ENCODE assay signal across 16 cellular contexts in the genomic region with DNA sequence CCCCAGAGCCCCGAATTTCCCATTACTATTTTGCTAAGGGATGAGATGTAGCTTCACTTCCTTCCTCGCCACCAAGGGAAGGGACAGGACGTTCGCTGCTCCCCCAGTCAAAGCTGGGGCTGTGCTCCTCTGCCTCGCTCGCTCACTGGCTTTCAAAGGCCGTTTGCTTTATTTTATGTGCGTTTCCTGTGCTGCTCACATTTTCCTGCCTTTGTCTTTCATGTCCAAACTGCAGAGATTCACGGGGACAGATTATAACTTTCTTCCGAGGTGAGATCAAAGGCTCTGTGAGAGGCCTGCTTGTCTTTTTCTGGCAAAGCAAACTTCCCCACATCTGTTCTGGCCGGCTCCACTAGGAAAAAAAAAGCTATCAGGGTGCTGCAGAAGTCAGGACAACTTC.
DNase-seq lines count a peak whose midpoint lies in the region; ATAC-seq and TF ChIP-seq lines count a peak whose summit lies in the region.
"Had no signal": no experiment of that assay in that cellular context is flagged by ENCODE, and none has a peak within 500 bp of the region (broad histone marks: within the 10 kb centered on the region; RNA-seq: fewer than 3 reads in every experiment).

No MANE protein-coding gene starts in this region.

- peak overlapping the region; percentile 48 for H3K27ac Mint-ChIP-seq in activated CD4-positive, alpha-beta T cell treated with anti-CD3 and anti-CD28 coated beads for 36 hours
- peak overlapping the region; percentile 50 for H3K27ac Mint-ChIP-seq in activated naive CD8-positive, alpha-beta T cell
- H3K27ac Mint-ChIP-seq in nephron progenitor cell = peak overlapping the region; percentile 55
- H3K27ac Mint-ChIP-seq: natural killer cell had no signal

- no peaks in the 10 kb centered on the region for H3K27me3 Mint-ChIP-seq in activated CD4-positive, alpha-beta T cell treated with anti-CD3 and anti-CD28 coated beads for 36 hours
- H3K27me3 Mint-ChIP-seq in activated naive CD8-positive, alpha-beta T cell = peaks cover 3% of the 10 kb centered on the region
- peaks cover 17% of the 10 kb centered on the region for H3K27me3 Mint-ChIP-seq in nephron progenitor cell (ENCODE audit: low read depth, poor library complexity)

- H3K4me3 Mint-ChIP-seq in activated CD4-positive, alpha-beta T cell treated with anti-CD3 and anti-CD28 coated beads for 36 hours = peak overlapping the region; percentile 46
- H3K4me3 Mint-ChIP-seq in activated naive CD8-positive, alpha-beta T cell = peak overlapping the region; percentile 72
- H3K4me3 Mint-ChIP-seq in nephron progenitor cell = peak overlapping the region; percentile 57
- H3K4me3 Mint-ChIP-seq: natural killer cell had no signal

- no peaks in the 10 kb centered on the region for H3K36me3 ChIP-seq in HEK293 (ENCODE audit: control insufficient read depth in 2 of 2, insufficient read depth in 1 of 2, low read length in 2 of 2)
- H3K36me3 ChIP-seq: adrenal gland, SJSA1, thyroid gland had no signal

- no peaks in the 10 kb centered on the region for H3K36me3 Mint-ChIP-seq in activated CD4-positive, alpha-beta T cell treated with anti-CD3 and anti-CD28 coated beads for 36 hours (ENCODE audit: low read depth)
- H3K36me3 Mint-ChIP-seq in activated naive CD8-positive, alpha-beta T cell = no peaks in the 10 kb centered on the region
- no peaks in the 10 kb centered on the region for H3K36me3 Mint-ChIP-seq in nephron progenitor cell (ENCODE audit: low read depth)
- H3K36me3 Mint-ChIP-seq: natural killer cell had no signal

- DNase-seq in activated CD4-positive, alpha-beta T cell treated with anti-CD3 and anti-CD28 coated beads for 36 hours = peak; percentile 42
- no peak for DNase-seq in activated CD4-positive, alpha-beta T cell treated with anti-CD3 and anti-CD28 coated beads for 1 hour
- no peak for DNase-seq in nephron progenitor cell
- no peak for DNase-seq in sciatic nerve (ENCODE audit: low spot score)
- no peak for DNase-seq in RWPE1 (ENCODE audit: low spot score)
- no peak for DNase-seq in NCI-H226
- DNase-seq: adrenal gland; central memory CD4-positive, alpha-beta T cell; foreskin keratinocyte; GM23248; natural killer cell; NCI-H146; thyroid gland had no signal

- H3K4me1 ChIP-seq in HEK293 (ENCODE audit: control insufficient read depth, insufficient read depth, low read length) = no peaks in the 10 kb centered on the region
- H3K4me1 ChIP-seq: adrenal gland, SJSA1, thyroid gland had no signal

- intact Hi-C loops in activated CD4-positive, alpha-beta T cell treated with anti-CD3 and anti-CD28 coated beads for 36 hours (cut with DNase I, micrococcal nuclease) = no loop called here
- intact Hi-C loops in sciatic nerve (cut with DNase I) = no loop called here

- H3K4me1 Mint-ChIP-seq in activated CD4-positive, alpha-beta T cell treated with anti-CD3 and anti-CD28 coated beads for 36 hours = peaks cover 24% of the 10 kb centered on the region
- peaks cover 31% of the 10 kb centered on the region for H3K4me1 Mint-ChIP-seq in activated naive CD8-positive, alpha-beta T cell (ENCODE audit: low read depth)
- H3K4me1 Mint-ChIP-seq in nephron progenitor cell = peaks cover 75% of the 10 kb centered on the region
- H3K4me1 Mint-ChIP-seq: natural killer cell had no signal

- no peak for TF ChIP-seq CTCF in HEK293 (tag by site-specific recombination; IDR thresholded peaks at IDR 0.05)
- TF ChIP-seq CTCF in nephron progenitor cell (IDR thresholded peaks at IDR 0.05) = no peak
- TF ChIP-seq CTCF in RWPE1 (conservative IDR thresholded peaks at IDR 0.05; ENCODE audit: low read depth) = no peak

- peak; percentile 78 for ATAC-seq in activated CD4-positive, alpha-beta T cell treated with anti-CD3 and anti-CD28 coated beads for 36 hours
- no peak for ATAC-seq in sciatic nerve
- ATAC-seq: foreskin keratinocyte, natural killer cell had no signal

- no peak overlapping the region for H3K4me3 ChIP-seq in HEK293 (ENCODE audit: low read depth, low read length)
- H3K4me3 ChIP-seq: adrenal gland, GM23248, SJSA1, thyroid gland had no signal

- CTCF ChIA-PET in activated CD4-positive, alpha-beta T cell treated with anti-CD3 and anti-CD28 coated beads for 36 hours (lab: Charles Lee) = interaction anchor here (0.7 to 1.1 kb wide), 3 partner anchors 8 to 60 kb away, joined by 3 to 6 read pairs (median 3); no protein-coding TSS in a partner anchor
- CTCF ChIA-PET in HEK293 (lab: Yijun Ruan, JAX) = interaction anchor here (0.6 kb wide), 2 partner anchors 154 to 225 kb away, joined by 3 to 6 read pairs; no protein-coding TSS in a partner anchor
- CTCF ChIA-PET in RWPE1 (lab: Yijun Ruan, JAX) = no interaction called here

- H3K27ac ChIP-seq in HEK293 (ENCODE audit: extremely low read depth, low read depth, low read length) (no peak overlapping the region), RWPE1 (no peak overlapping the region)
- H3K27ac ChIP-seq: adrenal gland, foreskin keratinocyte, GM23248, SJSA1, thyroid gland had no signal

- no peaks in the 10 kb centered on the region for H3K9me3 Mint-ChIP-seq in activated CD4-positive, alpha-beta T cell treated with anti-CD3 and anti-CD28 coated beads for 36 hours (ENCODE audit: low read depth)
- H3K9me3 Mint-ChIP-seq in activated naive CD8-positive, alpha-beta T cell (ENCODE audit: low read depth) = no peaks in the 10 kb centered on the region
- peaks cover 14% of the 10 kb centered on the region for H3K9me3 Mint-ChIP-seq in nephron progenitor cell

- POLR2A ChIA-PET in activated CD4-positive, alpha-beta T cell treated with anti-CD3 and anti-CD28 coated beads for 36 hours (lab: Charles Lee) = no interaction called here
- POLR2A ChIA-PET in HEK293 (lab: Yijun Ruan, JAX) (no interaction called here), RWPE1 (lab: Yijun Ruan, JAX; ENCODE audit: low non-redundant PET) (no interaction called here)

- H3K9me3 ChIP-seq in HEK293 (ENCODE audit: control insufficient read depth, insufficient read depth, low read depth, low read length) = no peaks in the 10 kb centered on the region
- H3K9me3 ChIP-seq: adrenal gland, thyroid gland had no signal

TF ChIP-seq in HEK293, 187 proteins besides CTCF, POLR2A, EP300 and RAD21:
- TF ChIP-seq, protein P1, sequence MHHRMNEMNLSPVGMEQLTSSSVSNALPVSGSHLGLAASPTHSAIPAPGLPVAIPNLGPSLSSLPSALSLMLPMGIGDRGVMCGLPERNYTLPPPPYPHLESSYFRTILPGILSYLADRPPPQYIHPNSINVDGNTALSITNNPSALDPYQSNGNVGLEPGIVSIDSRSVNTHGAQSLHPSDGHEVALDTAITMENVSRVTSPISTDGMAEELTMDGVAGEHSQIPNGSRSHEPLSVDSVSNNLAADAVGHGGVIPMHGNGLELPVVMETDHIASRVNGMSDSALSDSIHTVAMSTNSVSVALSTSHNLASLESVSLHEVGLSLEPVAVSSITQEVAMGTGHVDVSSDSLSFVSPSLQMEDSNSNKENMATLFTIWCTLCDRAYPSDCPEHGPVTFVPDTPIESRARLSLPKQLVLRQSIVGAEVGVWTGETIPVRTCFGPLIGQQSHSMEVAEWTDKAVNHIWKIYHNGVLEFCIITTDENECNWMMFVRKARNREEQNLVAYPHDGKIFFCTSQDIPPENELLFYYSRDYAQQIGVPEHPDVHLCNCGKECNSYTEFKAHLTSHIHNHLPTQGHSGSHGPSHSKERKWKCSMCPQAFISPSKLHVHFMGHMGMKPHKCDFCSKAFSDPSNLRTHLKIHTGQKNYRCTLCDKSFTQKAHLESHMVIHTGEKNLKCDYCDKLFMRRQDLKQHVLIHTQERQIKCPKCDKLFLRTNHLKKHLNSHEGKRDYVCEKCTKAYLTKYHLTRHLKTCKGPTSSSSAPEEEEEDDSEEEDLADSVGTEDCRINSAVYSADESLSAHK (tag by site-specific recombination; IDR thresholded peaks at IDR 0.05) = no peak
- TF ChIP-seq ZNF747 (tag by site-specific recombination; IDR thresholded peaks at IDR 0.05) = no peak
- TF ChIP-seq, protein P2, sequence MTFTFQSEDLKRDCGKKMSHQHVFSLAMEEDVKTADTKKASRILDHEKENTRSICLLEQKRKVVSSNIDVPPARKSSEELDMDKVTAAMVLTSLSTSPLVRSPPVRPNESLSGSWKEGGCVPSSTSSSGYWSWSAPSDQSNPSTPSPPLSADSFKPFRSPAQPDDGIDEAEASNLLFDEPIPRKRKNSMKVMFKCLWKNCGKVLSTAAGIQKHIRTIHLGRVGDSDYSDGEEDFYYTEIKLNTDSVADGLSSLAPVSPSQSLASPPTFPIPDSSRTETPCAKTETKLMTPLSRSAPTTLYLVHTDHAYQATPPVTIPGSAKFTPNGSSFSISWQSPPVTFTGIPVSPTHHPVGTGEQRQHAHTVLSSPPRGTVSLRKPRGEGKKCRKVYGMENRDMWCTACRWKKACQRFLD (tag by site-specific recombination; IDR thresholded peaks at IDR 0.05) = no peak
- peak; percentile 52; the same call in 1 of the 2 replicates for TF ChIP-seq TCF7L2 (IDR thresholded peaks at IDR 0.05; ENCODE audit: borderline replicate concordance, low read depth, low read length)
- TF ChIP-seq BCL11A (tag by site-specific recombination; IDR thresholded peaks at IDR 0.05; ENCODE audit: low read depth) = no peak
- TF ChIP-seq, protein P3, sequence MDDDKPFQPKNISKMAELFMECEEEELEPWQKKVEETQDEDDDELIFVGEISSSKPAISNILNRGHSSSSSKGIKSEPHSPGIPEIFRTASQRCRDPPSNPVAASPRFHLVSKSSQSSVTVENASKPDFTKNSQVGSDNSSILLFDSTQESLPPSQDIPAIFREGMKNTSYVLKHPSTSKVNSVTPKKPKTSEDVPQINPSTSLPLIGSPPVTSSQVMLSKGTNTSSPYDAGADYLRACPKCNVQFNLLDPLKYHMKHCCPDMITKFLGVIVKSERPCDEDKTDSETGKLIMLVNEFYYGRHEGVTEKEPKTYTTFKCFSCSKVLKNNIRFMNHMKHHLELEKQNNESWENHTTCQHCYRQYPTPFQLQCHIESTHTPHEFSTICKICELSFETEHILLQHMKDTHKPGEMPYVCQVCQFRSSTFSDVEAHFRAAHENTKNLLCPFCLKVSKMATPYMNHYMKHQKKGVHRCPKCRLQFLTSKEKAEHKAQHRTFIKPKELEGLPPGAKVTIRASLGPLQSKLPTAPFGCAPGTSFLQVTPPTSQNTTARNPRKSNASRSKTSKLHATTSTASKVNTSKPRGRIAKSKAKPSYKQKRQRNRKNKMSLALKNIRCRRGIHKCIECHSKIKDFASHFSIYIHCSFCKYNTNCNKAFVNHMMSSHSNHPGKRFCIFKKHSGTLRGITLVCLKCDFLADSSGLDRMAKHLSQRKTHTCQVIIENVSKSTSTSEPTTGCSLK (tag by site-specific recombination; IDR thresholded peaks at IDR 0.05) = no peak
- no peak for TF ChIP-seq ZNF266 (tag by site-specific recombination; IDR thresholded peaks at IDR 0.05; ENCODE audit: low read depth)
- no peak for TF ChIP-seq SP7 (tag by site-specific recombination; IDR thresholded peaks at IDR 0.05)
